Comparison of ENCODE assay signal across 2 cellular contexts in genomic region chr6:49639177-49639817, GRCh38.
TF ChIP-seq lines count a peak whose summit lies in the region.

No MANE protein-coding gene starts in this region.

TF ChIP-seq in GM23338, 12 proteins besides CTCF, POLR2A, EP300 and RAD21:
- TF ChIP-seq STAT1 (IDR thresholded peaks at IDR 0.05; ENCODE audit: unreplicated experiment), result no peak
- TF ChIP-seq ETS1 (IDR thresholded peaks at IDR 0.05), result no peak

TF ChIP-seq in H1, 55 proteins besides CTCF, POLR2A, EP300 and RAD21:
- TF ChIP-seq SUZ12 (IDR thresholded peaks at IDR 0.05; ENCODE audit: low read length) (no peak), HDAC6 (IDR thresholded peaks at IDR 0.05; ENCODE audit: low read depth, low read length) (no peak), SP1 (IDR thresholded peaks at IDR 0.05; ENCODE audit: low read depth, low read length) (no peak), SP4 (IDR thresholded peaks at IDR 0.05; ENCODE audit: low read length) (no peak), MAX (IDR thresholded peaks at IDR 0.05) (no peak), SAP30 (IDR thresholded peaks at IDR 0.05; ENCODE audit: insufficient read depth, insufficient replicate concordance, low read length) (no peak), PHF8 (conservative IDR thresholded peaks at IDR 0.05; ENCODE audit: low read depth, low read length) (no peak), JUN (IDR thresholded peaks at IDR 0.05; ENCODE audit: low read depth, low read length) (no peak), ZNF274 (IDR thresholded peaks at IDR 0.05; ENCODE audit: borderline replicate concordance, extremely low read depth, low read length) (no peak), CREB1 (IDR thresholded peaks at IDR 0.05) (no peak), POLR2AphosphoS5 (IDR thresholded peaks at IDR 0.05; ENCODE audit: low read depth, low read length) (no peak), USF2 (IDR thresholded peaks at IDR 0.05; ENCODE audit: low read length) (no peak)
